In the genomic region with DNA sequence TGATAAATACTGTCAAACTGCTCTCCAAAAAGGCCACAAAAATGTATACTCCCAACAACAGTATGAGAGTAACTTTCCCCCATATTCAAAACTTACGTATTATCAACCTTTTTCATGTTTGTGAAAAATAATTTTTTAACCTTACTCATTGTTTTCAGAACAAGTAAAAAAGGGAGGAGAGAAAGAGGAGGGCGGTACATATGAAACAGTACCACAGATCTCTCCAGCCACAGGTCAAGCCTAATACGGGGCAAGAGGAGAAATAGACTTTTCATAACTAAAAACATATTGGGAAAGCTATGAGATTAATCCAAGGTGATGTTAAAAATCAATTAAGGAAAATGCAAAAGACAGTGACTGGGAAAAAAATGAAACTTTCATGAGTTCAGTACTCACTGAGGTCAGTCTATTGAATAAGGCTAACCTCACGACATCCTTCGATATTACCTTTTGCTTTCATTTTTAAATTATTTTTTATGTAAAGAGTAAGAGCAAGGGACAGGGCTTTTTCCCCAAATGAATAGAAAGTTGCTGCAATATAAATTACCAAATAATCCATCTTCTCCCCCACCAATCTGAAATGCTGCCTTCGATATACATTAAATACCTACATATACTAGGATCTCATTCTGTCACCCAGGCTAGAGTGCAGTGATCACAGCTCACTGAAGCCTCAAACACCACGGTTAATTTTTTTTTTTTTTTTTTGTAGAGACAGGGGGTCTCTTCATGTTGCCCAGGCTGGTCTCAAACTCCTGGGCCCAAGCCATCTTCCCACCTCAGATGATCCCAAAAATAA, we compare ENCODE assay signal across 12 cellular contexts. TPM values are rescaled to one million over a fixed set of nuclear protein-coding genes. Genes with fewer than 3 reads are reported as not detected.
DNase-seq lines count a peak whose midpoint lies in the region; ATAC-seq and TF ChIP-seq lines count a peak whose summit lies in the region.
"Had no signal": no experiment of that assay in that cellular context is flagged by ENCODE, and none has a peak within 500 bp of the region (broad histone marks: within the 10 kb centered on the region; RNA-seq: fewer than 3 reads in every experiment).

No MANE protein-coding gene starts in this region.

- H3K36me3 Mint-ChIP-seq in activated naive CD8-positive, alpha-beta T cell treated with anti-CD3 and anti-CD28 coated beads, Interleukin-2, amount 10 ng/mL, durations not matched to agents 7 days and 5 days, result peaks cover 12% of the 10 kb centered on the region
- H3K36me3 Mint-ChIP-seq in activated naive CD8-positive, alpha-beta T cell treated with anti-CD3 and anti-CD28 coated beads for 36 hours, result peaks cover 8% of the 10 kb centered on the region
- H3K36me3 Mint-ChIP-seq in stimulated activated naive B cell treated with anti-CD40 and anti-IgM and Interleukin-4, amounts not matched to agents 10 μg/mL and 1 μg/mL and 100 μg/mL, for 72 hours, result peaks cover 22% of the 10 kb centered on the region in 2 donors

- H4K20me1 ChIP-seq in OCI-LY1 (ENCODE audit: insufficient read depth, low read length), result no peaks in the 10 kb centered on the region

- H3K9me3 Mint-ChIP-seq in activated naive CD8-positive, alpha-beta T cell treated with anti-CD3 and anti-CD28 coated beads, Interleukin-2, amount 10 ng/mL, durations not matched to agents 7 days and 5 days, result no peaks in the 10 kb centered on the region
- H3K9me3 Mint-ChIP-seq in activated naive CD8-positive, alpha-beta T cell treated with anti-CD3 and anti-CD28 coated beads for 36 hours, result no peaks in the 10 kb centered on the region
- H3K9me3 Mint-ChIP-seq in stimulated activated naive B cell treated with anti-CD40 and anti-IgM and Interleukin-4, amounts not matched to agents 10 μg/mL and 1 μg/mL and 100 μg/mL, for 72 hours, result peaks cover 0 to 7% of the 10 kb centered on the region in 2 donors
- H3K9me3 Mint-ChIP-seq: GM23338 had no signal

- no peaks in the 10 kb centered on the region for H3K9me2 ChIP-seq in OCI-LY1 (ENCODE audit: low read depth, low read length)

- TF ChIP-seq CTCF in OCI-LY1 (IDR thresholded peaks at IDR 0.05; ENCODE audit: low read length), result no peak
- TF ChIP-seq CTCF in BE2C (IDR thresholded peaks at IDR 0.05; ENCODE audit: low read depth, low read length), result no peak

- peaks cover 91% of the 10 kb centered on the region for H3K79me2 ChIP-seq in OCI-LY1 (ENCODE audit: insufficient read depth, low read length)

- POLR2A ChIA-PET in activated naive CD8-positive, alpha-beta T cell treated with anti-CD3 and anti-CD28 coated beads, Interleukin-2, amount 10 ng/mL, durations not matched to agents 7 days and 5 days (lab: Charles Lee), result no interaction called here

- no peak overlapping the region for H3K9ac ChIP-seq in OCI-LY1 (ENCODE audit: low read length)

- H3K9me3 ChIP-seq in OCI-LY1 (ENCODE audit: low read length) (no peaks in the 10 kb centered on the region), BE2C (no peaks in the 10 kb centered on the region)

- peak overlapping the region; percentile 7 for H3K4me3 Mint-ChIP-seq in activated naive CD8-positive, alpha-beta T cell treated with anti-CD3 and anti-CD28 coated beads, Interleukin-2, amount 10 ng/mL, durations not matched to agents 7 days and 5 days
- H3K4me3 Mint-ChIP-seq in activated naive CD8-positive, alpha-beta T cell treated with anti-CD3 and anti-CD28 coated beads for 36 hours, result no peak overlapping the region
- peak overlapping the region; percentile 17 to 32 for H3K4me3 Mint-ChIP-seq in stimulated activated naive B cell treated with anti-CD40 and anti-IgM and Interleukin-4, amounts not matched to agents 10 μg/mL and 1 μg/mL and 100 μg/mL, for 72 hours
- H3K4me3 Mint-ChIP-seq: brain, GM23338 had no signal

- peaks cover 11% of the 10 kb centered on the region for H3K4me1 Mint-ChIP-seq in activated naive CD8-positive, alpha-beta T cell treated with anti-CD3 and anti-CD28 coated beads, Interleukin-2, amount 10 ng/mL, durations not matched to agents 7 days and 5 days
- H3K4me1 Mint-ChIP-seq in activated naive CD8-positive, alpha-beta T cell treated with anti-CD3 and anti-CD28 coated beads for 36 hours, result peaks cover 45% of the 10 kb centered on the region
- H3K4me1 Mint-ChIP-seq in stimulated activated naive B cell treated with anti-CD40 and anti-IgM and Interleukin-4, amounts not matched to agents 10 μg/mL and 1 μg/mL and 100 μg/mL, for 72 hours, result peaks cover 27 to 40% of the 10 kb centered on the region in 2 donors
- H3K4me1 Mint-ChIP-seq: brain had no signal

- H3K36me3 ChIP-seq in OCI-LY1 (ENCODE audit: insufficient read depth, low read length), result peaks cover 53% of the 10 kb centered on the region
- no peaks in the 10 kb centered on the region for H3K36me3 ChIP-seq in BE2C

- peaks cover 34% of the 10 kb centered on the region for H3K4me1 ChIP-seq in OCI-LY1 (ENCODE audit: insufficient read depth, low read length, severe bottlenecking)
- no peaks in the 10 kb centered on the region for H3K4me1 ChIP-seq in BE2C

- H3K27ac ChIP-seq in OCI-LY1 (ENCODE audit: low read depth, low read length, poor library complexity, severe bottlenecking), result peak overlapping the region; percentile 14
- H3K27ac ChIP-seq: HL-60 had no signal

- no peaks in the 10 kb centered on the region for H3K27me3 ChIP-seq in OCI-LY1 (ENCODE audit: insufficient read depth, low read length)
- no peaks in the 10 kb centered on the region for H3K27me3 ChIP-seq in BE2C

- DNase-seq in activated naive CD8-positive, alpha-beta T cell treated with anti-CD3 and anti-CD28 coated beads, Interleukin-2, amount 10 ng/mL, durations not matched to agents 7 days and 5 days, result no peak
- DNase-seq in activated naive CD8-positive, alpha-beta T cell treated with anti-CD3 and anti-CD28 coated beads for 36 hours, result no peak
- no peak for DNase-seq in stimulated activated naive B cell treated with anti-CD40 and anti-IgM and Interleukin-4, amounts not matched to agents 10 μg/mL and 1 μg/mL and 100 μg/mL, for 72 hours
- DNase-seq in NCI-H187 treated with DMSO at 0.1 percent for 48 hours (lab: John Stamatoyannopoulos, UW), result no peak
- no peak for DNase-seq in BE2C
- DNase-seq: activated CD8-positive, alpha-beta memory T cell treated with anti-CD3 and anti-CD28 coated beads, Interleukin-2, amount 50 U/mL, for 4 hours had no signal

- H3K4me2 ChIP-seq in OCI-LY1 (ENCODE audit: low read length), result no peak overlapping the region
- H3K4me2 ChIP-seq: GM23338 had no signal

- H3K4me3 ChIP-seq in OCI-LY1 (ENCODE audit: low read depth, low read length, poor library complexity, severe bottlenecking), result no peak overlapping the region
- no peak overlapping the region for H3K4me3 ChIP-seq in BE2C (ENCODE audit: low read depth, low read length)
- H3K4me3 ChIP-seq: GM23338 had no signal

- peak overlapping the region; percentile 31 for H3K27ac Mint-ChIP-seq in activated naive CD8-positive, alpha-beta T cell treated with anti-CD3 and anti-CD28 coated beads, Interleukin-2, amount 10 ng/mL, durations not matched to agents 7 days and 5 days
- H3K27ac Mint-ChIP-seq in activated naive CD8-positive, alpha-beta T cell treated with anti-CD3 and anti-CD28 coated beads for 36 hours, result no peak overlapping the region
- H3K27ac Mint-ChIP-seq in stimulated activated naive B cell treated with anti-CD40 and anti-IgM and Interleukin-4, amounts not matched to agents 10 μg/mL and 1 μg/mL and 100 μg/mL, for 72 hours, result peak overlapping the region; percentile 79
- H3K27ac Mint-ChIP-seq: brain, GM23338 had no signal

- ATAC-seq in activated naive CD8-positive, alpha-beta T cell treated with anti-CD3 and anti-CD28 coated beads, Interleukin-2, amount 10 ng/mL, durations not matched to agents 7 days and 5 days (ENCODE audit: low read depth), result no peak
- peak; percentile 67 for ATAC-seq in GM21723 (IDR thresholded peaks at IDR 0.05; ENCODE audit: unreplicated experiment)
- no peak for ATAC-seq in stimulated activated naive B cell treated with anti-CD40 and anti-IgM and Interleukin-4, amounts not matched to agents 10 μg/mL and 1 μg/mL and 100 μg/mL, for 72 hours (replicated peaks)
- ATAC-seq in GM18861 (IDR thresholded peaks at IDR 0.05; ENCODE audit: unreplicated experiment), result no peak
- ATAC-seq: GM23338 had no signal

- H2AFZ ChIP-seq in OCI-LY1 (ENCODE audit: low read length), result no peak overlapping the region
- H2AFZ ChIP-seq: GM23338 had no signal

- no peaks in the 10 kb centered on the region for H3F3A ChIP-seq in OCI-LY1 (ENCODE audit: insufficient read depth, low read length)

- H3K27me3 Mint-ChIP-seq in activated naive CD8-positive, alpha-beta T cell treated with anti-CD3 and anti-CD28 coated beads, Interleukin-2, amount 10 ng/mL, durations not matched to agents 7 days and 5 days, result no peaks in the 10 kb centered on the region
- no peaks in the 10 kb centered on the region for H3K27me3 Mint-ChIP-seq in activated naive CD8-positive, alpha-beta T cell treated with anti-CD3 and anti-CD28 coated beads for 36 hours
- no peaks in the 10 kb centered on the region for H3K27me3 Mint-ChIP-seq in stimulated activated naive B cell treated with anti-CD40 and anti-IgM and Interleukin-4, amounts not matched to agents 10 μg/mL and 1 μg/mL and 100 μg/mL, for 72 hours
- H3K27me3 Mint-ChIP-seq: brain had no signal

RNA-seq across cellular contexts. Expression of a gene that starts 25.3 kb away (rescaled TPM):
- 10 to 100 TPM; 80.2 to 91.2 TPM for total RNA-seq in activated naive CD8-positive, alpha-beta T cell treated with anti-CD3 and anti-CD28 coated beads, Interleukin-2, amount 10 ng/mL, durations not matched to agents 7 days and 5 days
- total RNA-seq in activated naive CD8-positive, alpha-beta T cell treated with anti-CD3 and anti-CD28 coated beads for 36 hours, result 10 to 100 TPM; 26.2 to 26.9 TPM
- 16.9 TPM for polyA plus RNA-seq in BE2C (2012; ENCODE audit: insufficient read depth, insufficient read length, low read depth)
